ENCODE assay signal across 14 cellular contexts in genomic region chr6:42068872-42069522, GRCh38. TPM values are rescaled to one million over a fixed set of nuclear protein-coding genes. Genes with fewer than 3 reads are reported as not detected.
DNase-seq lines count a peak whose midpoint lies in the region; ATAC-seq and TF ChIP-seq lines count a peak whose summit lies in the region.
"Had no signal": no experiment of that assay in that cellular context is flagged by ENCODE, and none has a peak within 500 bp of the region (broad histone marks: within the 10 kb centered on the region; RNA-seq: fewer than 3 reads in every experiment).

No MANE protein-coding gene starts in this region.

- H3K27ac Mint-ChIP-seq in activated CD4-positive, alpha-beta T cell treated with anti-CD3 and anti-CD28 coated beads for 36 hours, result no peak overlapping the region
- H3K27ac Mint-ChIP-seq: CD8-positive, alpha-beta memory T cell had no signal

- no peak overlapping the region for H2AK5ac ChIP-seq in trophoblast cell (ENCODE audit: low read length)

- no peak overlapping the region for H4K12ac ChIP-seq in trophoblast cell (ENCODE audit: low read depth, low read length)

- CTCF ChIA-PET in Panc1 (lab: Charles Lee), result no interaction called here
- CTCF ChIA-PET in activated CD4-positive, alpha-beta T cell treated with anti-CD3 and anti-CD28 coated beads for 36 hours (lab: Charles Lee), result interaction anchor here (0.6 kb wide), 1 partner anchor 99 kb away, joined by 3 read pairs; no protein-coding TSS in a partner anchor

- DNase-seq in BE2C (no peak), Panc1 (ENCODE audit: low read depth, low spot score) (no peak), choroid plexus epithelial cell (ENCODE audit: low read depth) (no peak), trophoblast cell (no peak), GM19238 (ENCODE audit: insufficient read length, low spot score) (no peak)
- no peak for DNase-seq in activated CD4-positive, alpha-beta T cell treated with anti-CD3 and anti-CD28 coated beads for 36 hours
- DNase-seq: C1 segment of cervical spinal cord; CD8-positive, alpha-beta memory T cell; KBM-7; NCI-H1694 treated with DMSO at 0.1 percent for 48 hours; NCI-H510A; NCI-H748 treated with DMSO at 0.1 percent for 48 hours had no signal

- no peak overlapping the region for H3K18ac ChIP-seq in trophoblast cell (ENCODE audit: low read length)

- H3K9ac ChIP-seq in trophoblast cell (ENCODE audit: low read length), result no peak overlapping the region

- no peaks in the 10 kb centered on the region for H3K79me1 ChIP-seq in trophoblast cell (ENCODE audit: low read length)

- H4K91ac ChIP-seq in trophoblast cell (ENCODE audit: low read depth, low read length), result no peak overlapping the region

- no peak overlapping the region for H2BK120ac ChIP-seq in trophoblast cell (ENCODE audit: insufficient read depth, low read length, poor library complexity)

- in situ Hi-C loops in Panc1 (cut with HindIII; ENCODE audit: low pct_unique_long_range_greater_than_20kb, low sequenced_read_pairs), result no loop called here

- H3K14ac ChIP-seq in trophoblast cell (ENCODE audit: low read length), result no peak overlapping the region

- no peak overlapping the region for H4K8ac ChIP-seq in trophoblast cell (ENCODE audit: low read depth, low read length)

- H2AFZ ChIP-seq in trophoblast cell (ENCODE audit: insufficient read depth, low read length, poor library complexity), result no peak overlapping the region

- no peak overlapping the region for H3K4me3 Mint-ChIP-seq in activated CD4-positive, alpha-beta T cell treated with anti-CD3 and anti-CD28 coated beads for 36 hours
- H3K4me3 Mint-ChIP-seq: CD8-positive, alpha-beta memory T cell had no signal

- POLR2A ChIA-PET in Panc1 (lab: Charles Lee), result interaction anchor here (0.5 kb wide), 1 partner anchor 50 kb away, joined by 7 read pairs; no protein-coding TSS in a partner anchor
- POLR2A ChIA-PET in activated CD4-positive, alpha-beta T cell treated with anti-CD3 and anti-CD28 coated beads for 36 hours (lab: Charles Lee), result no interaction called here

- H3K4me1 ChIP-seq in BE2C (no peaks in the 10 kb centered on the region), Panc1 (ENCODE audit: control insufficient read depth, insufficient read depth, low read length) (no peaks in the 10 kb centered on the region), trophoblast cell (ENCODE audit: control insufficient read depth in 1 of 2, insufficient read depth in 2 of 2, low read length in 2 of 2) (no peaks in the 10 kb centered on the region)

- no peak overlapping the region for H2BK5ac ChIP-seq in trophoblast cell (ENCODE audit: low read depth, low read length, poor library complexity)

- H3K4me3 ChIP-seq in BE2C (ENCODE audit: low read depth, low read length) (no peak overlapping the region), Panc1 (ENCODE audit: low read depth in 2 of 2, low read length in 2 of 2) (no peak overlapping the region), choroid plexus epithelial cell (ENCODE audit: low read depth, low read length) (no peak overlapping the region), trophoblast cell (ENCODE audit: low read depth, low read length) (no peak overlapping the region)

- TF ChIP-seq CTCF in BE2C (IDR thresholded peaks at IDR 0.05; ENCODE audit: low read depth, low read length) (0 out of 2 replicates have a peak, but pooled peaks have one; percentile 10), GM12873 (IDR thresholded peaks at IDR 0.05; ENCODE audit: insufficient read depth, low read depth, low read length, missing control alignments) (peak; percentile 3), Panc1 (IDR thresholded peaks at IDR 0.05) (no peak; the same call in 1 of the 2 replicates), choroid plexus epithelial cell (conservative IDR thresholded peaks at IDR 0.05; ENCODE audit: low read depth, low read length) (peak; percentile 12)

- H3K4me2 ChIP-seq in trophoblast cell (ENCODE audit: low read length), result no peak overlapping the region

- H3K79me2 ChIP-seq in trophoblast cell (ENCODE audit: control insufficient read depth, insufficient read depth, low read length, poor library complexity), result no peaks in the 10 kb centered on the region

- H3K27me3 Mint-ChIP-seq in activated CD4-positive, alpha-beta T cell treated with anti-CD3 and anti-CD28 coated beads for 36 hours, result no peaks in the 10 kb centered on the region
- H3K27me3 Mint-ChIP-seq: CD8-positive, alpha-beta memory T cell had no signal

- H3K9me3 ChIP-seq in BE2C (no peaks in the 10 kb centered on the region), Panc1 (ENCODE audit: control insufficient read depth, insufficient read depth, low read depth, low read length) (no peaks in the 10 kb centered on the region), trophoblast cell (ENCODE audit: insufficient read depth, low read depth, low read length) (no peaks in the 10 kb centered on the region)

- intact Hi-C loops in Panc1 (cut with micrococcal nuclease; ENCODE audit: unreplicated experiment), result no loop called here
- intact Hi-C loops in activated CD4-positive, alpha-beta T cell treated with anti-CD3 and anti-CD28 coated beads for 36 hours (cut with DNase I, micrococcal nuclease), result no loop called here

- no TSS peak for BruUV-seq in Panc1 (replicated peaks; lab: Mats Ljungman, UMichigan)

- ATAC-seq in Panc1 (0 out of 2 replicates have a peak, but pooled peaks have one; percentile 43), GM21423 (IDR thresholded peaks at IDR 0.05; ENCODE audit: unreplicated experiment) (no peak)
- no peak for ATAC-seq in activated CD4-positive, alpha-beta T cell treated with anti-CD3 and anti-CD28 coated beads for 36 hours

- H3K36me3 ChIP-seq in BE2C (peaks cover 34% of the 10 kb centered on the region), Panc1 (ENCODE audit: control insufficient read depth, insufficient read depth, low read length) (peaks cover 16% of the 10 kb centered on the region; the same call in 1 of the 2 replicates), trophoblast cell (ENCODE audit: control insufficient read depth in 1 of 2, insufficient read depth in 2 of 2, low read length in 2 of 2) (peaks cover 38 to 54% of the 10 kb centered on the region in 2 experiments)

- H3K4ac ChIP-seq in trophoblast cell (ENCODE audit: low read depth, low read length), result no peak overlapping the region

- no peak overlapping the region for H2BK12ac ChIP-seq in trophoblast cell (ENCODE audit: low read length)

- WGBS in trophoblast cell (ENCODE audit: extremely low coverage, insufficient coverage, insufficient read length), result no CpG with 5 or more reads among the region's 5 CpGs

- no peak overlapping the region for H3K23ac ChIP-seq in trophoblast cell (ENCODE audit: low read length)

- no peaks in the 10 kb centered on the region for H3K9me3 Mint-ChIP-seq in activated CD4-positive, alpha-beta T cell treated with anti-CD3 and anti-CD28 coated beads for 36 hours (ENCODE audit: low read depth)
- H3K9me3 Mint-ChIP-seq: CD8-positive, alpha-beta memory T cell had no signal

- H3K27me3 ChIP-seq in BE2C, result no peaks in the 10 kb centered on the region
- H3K27me3 ChIP-seq in Panc1 (ENCODE audit: control insufficient read depth, insufficient read depth, low read length), result no peaks in the 10 kb centered on the region
- H3K27me3 ChIP-seq in trophoblast cell (ENCODE audit: insufficient read depth, low read length), result no peaks in the 10 kb centered on the region

- no peak overlapping the region for H3K27ac ChIP-seq in Panc1 (ENCODE audit: low read length)
- no peak overlapping the region for H3K27ac ChIP-seq in trophoblast cell (ENCODE audit: low read depth, low read length)

- peaks cover 3% of the 10 kb centered on the region for H3K4me1 Mint-ChIP-seq in activated CD4-positive, alpha-beta T cell treated with anti-CD3 and anti-CD28 coated beads for 36 hours

- H3K36me3 Mint-ChIP-seq in activated CD4-positive, alpha-beta T cell treated with anti-CD3 and anti-CD28 coated beads for 36 hours (ENCODE audit: low read depth), result peaks cover 20% of the 10 kb centered on the region

RNA-seq across cellular contexts. Expression of gene TAF8, which starts 18.7 kb away (rescaled TPM):
- polyA plus RNA-seq in BE2C (2012; ENCODE audit: insufficient read depth, insufficient read length, low read depth), result 30.5 TPM
- total RNA-seq in Panc1 (2021; ENCODE audit: unreplicated experiment), result 35.5 TPM
- polyA plus RNA-seq in Panc1 (2012; ENCODE audit: insufficient read length), result 18.2 TPM
- total RNA-seq in activated CD4-positive, alpha-beta T cell treated with anti-CD3 and anti-CD28 coated beads for 36 hours, result 10 to 100 TPM; 52.3 to 53.1 TPM
- polyA plus RNA-seq in trophoblast cell (2013), result 14.4 and 15.2 TPM in 2 replicates
